14 cellular contexts compared by ENCODE assay signal in genomic region chr16:81618661-81619060, GRCh38.
A peak's percentile ranks its signal among the peaks of the same experiment; 100 is the strongest.
DNase-seq lines count a peak whose midpoint lies in the region; ATAC-seq and TF ChIP-seq lines count a peak whose summit lies in the region.
"Had no signal": no experiment of that assay in that cellular context is flagged by ENCODE, and none has a peak within 500 bp of the region (broad histone marks: within the 10 kb centered on the region; RNA-seq: fewer than 3 reads in every experiment).

No MANE protein-coding gene starts in this region.

- no peaks in the 10 kb centered on the region for H3K9me3 ChIP-seq in IMR-90 (ENCODE audit: control insufficient read depth, insufficient read depth, low read length)
- no peaks in the 10 kb centered on the region for H3K9me3 ChIP-seq in smooth muscle cell (replicated peaks; ENCODE audit: low read depth)

- H2AFZ ChIP-seq in IMR-90 (replicated peaks; ENCODE audit: low read length, poor library complexity) (no peak overlapping the region), smooth muscle cell (ENCODE audit: low read depth) (no peak overlapping the region)

- CTCF ChIA-PET in IMR-90 (lab: Yijun Ruan, JAX): no interaction called here

- H3F3A ChIP-seq in smooth muscle cell (ENCODE audit: low read depth): peaks cover 5% of the 10 kb centered on the region

- H2BK5ac ChIP-seq in IMR-90 (ENCODE audit: low read depth, low read length, poor library complexity, severe bottlenecking): no peak overlapping the region

- no peak for ATAC-seq in IMR-90 (ENCODE audit: low read depth)
- no peak for ATAC-seq in GM19035 (IDR thresholded peaks at IDR 0.05; ENCODE audit: unreplicated experiment)
- ATAC-seq: stimulated activated memory B cell treated with anti-CD40 and anti-IgM and Interleukin-4, amounts not matched to agents 10 μg/mL and 1 μg/mL and 100 μg/mL, for 72 hours had no signal

- DNase-seq in IMR-90: no peak
- DNase-seq in amniotic epithelial cell (ENCODE audit: low read depth): peak; percentile 28
- DNase-seq in immature natural killer cell: no peak
- DNase-seq in retinal pigment epithelial cell (ENCODE audit: low read depth): peak; percentile 83
- DNase-seq in smooth muscle cell (lab: John Stamatoyannopoulos, UW; ENCODE audit: unreplicated experiment): no peak
- no peak for DNase-seq in stimulated activated CD4-positive, alpha-beta T cell treated with anti-CD3 and anti-CD28 coated beads, Interleukin-1b, Interleukin-23, amount 100 ng/mL, for 48 hours
- DNase-seq: activated CD8-positive, alpha-beta memory T cell treated with anti-CD3 and anti-CD28 coated beads, Interleukin-2, amount 50 U/mL, for 4 hours; activated naive CD8-positive, alpha-beta T cell treated with anti-CD3 and anti-CD28 coated beads, Interleukin-2, amount 10 ng/mL, durations not matched to agents 7 days and 5 days; GF-D8; H9; stimulated activated CD4-positive, alpha-beta T cell treated with anti-CD3 and anti-CD28 coated beads, Interleukin-2, amount 100 ng/mL, for 48 hours had no signal

- H3K36me3 ChIP-seq in IMR-90 (ENCODE audit: control insufficient read depth, insufficient read depth, low read length) (peaks cover 14% of the 10 kb centered on the region), smooth muscle cell (ENCODE audit: low read depth) (no peaks in the 10 kb centered on the region)

- H3K9ac ChIP-seq in IMR-90 (ENCODE audit: low read depth, low read length) (no peak overlapping the region), smooth muscle cell (ENCODE audit: low read depth) (no peak overlapping the region)

- TF ChIP-seq RAD21 in IMR-90 (IDR thresholded peaks at IDR 0.05; ENCODE audit: low read length): no peak

- H3K9me1 ChIP-seq in IMR-90 (ENCODE audit: insufficient read depth, low read length): peaks cover 30% of the 10 kb centered on the region

- POLR2A ChIA-PET in IMR-90 (lab: Charles Lee; ENCODE audit: unreplicated experiment): no interaction called here

- H2BK15ac ChIP-seq in IMR-90 (ENCODE audit: low read depth, low read length): no peak overlapping the region

- H3K4me1 ChIP-seq in IMR-90 (ENCODE audit: control insufficient read depth, insufficient read depth, low read length) (peaks cover 7% of the 10 kb centered on the region), smooth muscle cell (ENCODE audit: low read depth) (peaks cover 11% of the 10 kb centered on the region)

- H3K36me3 Mint-ChIP-seq in immature natural killer cell: peaks cover 3 to 8% (median 4%) of the 10 kb centered on the region in 3 donors

- no peak overlapping the region for H3K4ac ChIP-seq in IMR-90 (ENCODE audit: low read depth, low read length)

- no peak overlapping the region for H3K23ac ChIP-seq in IMR-90 (ENCODE audit: low read depth, low read length)

- BruUV-seq in IMR-90 (replicated peaks; lab: Mats Ljungman, UMichigan): no TSS peak

- no peak for TF ChIP-seq POLR2A in IMR-90 (IDR thresholded peaks at IDR 0.05; ENCODE audit: low read depth, low read length)

- no peak overlapping the region for H3K18ac ChIP-seq in IMR-90 (ENCODE audit: low read depth, low read length)

- intact Hi-C loops in IMR-90 (cut with micrococcal nuclease): no loop called here

- no peak overlapping the region for H3K56ac ChIP-seq in IMR-90 (ENCODE audit: extremely low read depth, insufficient read depth, low read length)

- H2BK120ac ChIP-seq in IMR-90 (ENCODE audit: low read depth, low read length): no peak overlapping the region

- H3K27me3 ChIP-seq in IMR-90 (ENCODE audit: control insufficient read depth, insufficient read depth, low read length): no peaks in the 10 kb centered on the region
- no peaks in the 10 kb centered on the region for H3K27me3 ChIP-seq in smooth muscle cell (ENCODE audit: low read depth)

- H2AK5ac ChIP-seq in IMR-90 (ENCODE audit: low read depth, low read length): no peak overlapping the region

- H3K79me1 ChIP-seq in IMR-90 (ENCODE audit: low read depth in 1 of 2, low read length in 2 of 2): peaks cover 22 to 37% of the 10 kb centered on the region in 2 experiments

- H3K9me3 Mint-ChIP-seq in immature natural killer cell: no peaks in the 10 kb centered on the region
- H3K9me3 Mint-ChIP-seq: activated naive CD8-positive, alpha-beta T cell treated with anti-CD3 and anti-CD28 coated beads, Interleukin-2, amount 10 ng/mL, durations not matched to agents 7 days and 5 days; H9; stimulated activated memory B cell treated with anti-CD40 and anti-IgM and Interleukin-4, amounts not matched to agents 10 μg/mL and 1 μg/mL and 100 μg/mL, for 72 hours had no signal

- H3K79me2 ChIP-seq in smooth muscle cell (ENCODE audit: low read depth): peaks cover 41% of the 10 kb centered on the region

- peaks cover 0 to 7% (median 7%) of the 10 kb centered on the region in 3 donors for H3K27me3 Mint-ChIP-seq in immature natural killer cell (ENCODE audit: low read depth in 3 of 3)
- H3K27me3 Mint-ChIP-seq: activated naive CD8-positive, alpha-beta T cell treated with anti-CD3 and anti-CD28 coated beads, Interleukin-2, amount 10 ng/mL, durations not matched to agents 7 days and 5 days; stimulated activated memory B cell treated with anti-CD40 and anti-IgM and Interleukin-4, amounts not matched to agents 10 μg/mL and 1 μg/mL and 100 μg/mL, for 72 hours had no signal

- no peak overlapping the region for H3K14ac ChIP-seq in IMR-90 (replicated peaks; ENCODE audit: low read depth, low read length)

- WGBS in IMR-90 (ENCODE audit: extremely low coverage in 2 of 2, insufficient read length in 1 of 2), 2 experiments: 77% methylated on average over 5 of the region's 11 CpGs; no CpG with 5 or more reads in 1 of the 2 experiments
- WGBS in smooth muscle cell (ENCODE audit: low lambda C conversion rate): 91% methylated on average over 11 of the region's 11 CpGs

- no peak overlapping the region for H4K5ac ChIP-seq in IMR-90 (ENCODE audit: low read depth, low read length)

- H3K27ac ChIP-seq in IMR-90 (ENCODE audit: insufficient read depth, low read length): no peak overlapping the region
- no peak overlapping the region for H3K27ac ChIP-seq in smooth muscle cell (ENCODE audit: low read depth)
- H3K27ac ChIP-seq: VCaP had no signal

- no peak overlapping the region for H2BK20ac ChIP-seq in IMR-90 (ENCODE audit: low read depth, low read length)

- no peak overlapping the region for H3K4me3 ChIP-seq in IMR-90 (ENCODE audit: insufficient read depth, low read depth, low read length)
- no peak overlapping the region for H3K4me3 ChIP-seq in retinal pigment epithelial cell (ENCODE audit: low read length)
- no peak overlapping the region for H3K4me3 ChIP-seq in smooth muscle cell

- peak overlapping the region in 4 of 6 donors; percentile 34 to 83 (median 67) for H3K27ac Mint-ChIP-seq in immature natural killer cell
- H3K27ac Mint-ChIP-seq: activated naive CD8-positive, alpha-beta T cell treated with anti-CD3 and anti-CD28 coated beads, Interleukin-2, amount 10 ng/mL, durations not matched to agents 7 days and 5 days; stimulated activated memory B cell treated with anti-CD40 and anti-IgM and Interleukin-4, amounts not matched to agents 10 μg/mL and 1 μg/mL and 100 μg/mL, for 72 hours had no signal

- H4K91ac ChIP-seq in IMR-90 (ENCODE audit: insufficient read depth, low read depth, low read length): no peak overlapping the region

- H2AK9ac ChIP-seq in IMR-90 (replicated peaks; ENCODE audit: low read depth, low read length, poor library complexity): no peak overlapping the region

- H4K8ac ChIP-seq in IMR-90 (ENCODE audit: low read depth in 2 of 2, low read length in 2 of 2): no peak overlapping the region

- dilution Hi-C loops in IMR-90 (cut with HindIII; ENCODE audit: low sequenced_read_pairs, unreplicated experiment): no loop called here

- in situ Hi-C loops in IMR-90 (cut with MboI; ENCODE audit: low sequenced_read_pairs): no loop called here

- peaks cover 6 to 14% of the 10 kb centered on the region in 2 donors for H3K4me1 Mint-ChIP-seq in immature natural killer cell

- H3K4me2 ChIP-seq in IMR-90 (ENCODE audit: low read depth, low read length) (no peak overlapping the region), smooth muscle cell (no peak overlapping the region)

- H3K4me3 Mint-ChIP-seq in immature natural killer cell: no peak overlapping the region
- H3K4me3 Mint-ChIP-seq: activated naive CD8-positive, alpha-beta T cell treated with anti-CD3 and anti-CD28 coated beads, Interleukin-2, amount 10 ng/mL, durations not matched to agents 7 days and 5 days; H9; stimulated activated memory B cell treated with anti-CD40 and anti-IgM and Interleukin-4, amounts not matched to agents 10 μg/mL and 1 μg/mL and 100 μg/mL, for 72 hours had no signal

- no peak for TF ChIP-seq CTCF in IMR-90 (conservative IDR thresholded peaks at IDR 0.05; ENCODE audit: low read depth, low read length)
- TF ChIP-seq CTCF in retinal pigment epithelial cell (conservative IDR thresholded peaks at IDR 0.05; ENCODE audit: low read depth, low read length): no peak
- no peak for TF ChIP-seq CTCF in smooth muscle cell (IDR thresholded peaks at IDR 0.05; ENCODE audit: borderline replicate concordance, insufficient read depth, poor library complexity, severe bottlenecking)

- H4K20me1 ChIP-seq in IMR-90 (ENCODE audit: insufficient read depth, low read length) (peaks cover 55% of the 10 kb centered on the region), smooth muscle cell (ENCODE audit: low read depth) (peaks cover 15% of the 10 kb centered on the region)

TF ChIP-seq in IMR-90, 13 proteins besides CTCF, POLR2A, EP300 and RAD21:
- TF ChIP-seq CHD1 (IDR thresholded peaks at IDR 0.05; ENCODE audit: low read depth, low read length): no peak
- no peak for TF ChIP-seq CEBPB (IDR thresholded peaks at IDR 0.05; ENCODE audit: low read depth, low read length)
- TF ChIP-seq MAZ (IDR thresholded peaks at IDR 0.05; ENCODE audit: borderline replicate concordance, low read depth, low read length): no peak
- TF ChIP-seq NFE2L2 (IDR thresholded peaks at IDR 0.05; ENCODE audit: low read depth, low read length): no peak
- TF ChIP-seq BHLHE40 (IDR thresholded peaks at IDR 0.05; ENCODE audit: low read depth, low read length): no peak
- TF ChIP-seq MAFK (IDR thresholded peaks at IDR 0.05; ENCODE audit: low read depth, low read length): peak; percentile 10; the same call in 1 of the 2 replicates
- TF ChIP-seq MXI1 (IDR thresholded peaks at IDR 0.05; ENCODE audit: borderline replicate concordance, low read depth, low read length): no peak
TF ChIP-seq in IMR-90: peak in this region for 1.

Comparison
In these comparisons a context has a peak if more than half of its experiments do, and no peak if none do; other contexts are left out.
1. DNase-seq: peak in amniotic epithelial cell (single experiment) and retinal pigment epithelial cell (single experiment); none in IMR-90 (single experiment), immature natural killer cell (0 of 3), smooth muscle cell (single experiment) and stimulated activated CD4-positive, alpha-beta T cell treated with anti-CD3 and anti-CD28 coated beads, Interleukin-1b, Interleukin-23, amount 100 ng/mL, for 48 hours (single experiment).